In the genomic region with DNA sequence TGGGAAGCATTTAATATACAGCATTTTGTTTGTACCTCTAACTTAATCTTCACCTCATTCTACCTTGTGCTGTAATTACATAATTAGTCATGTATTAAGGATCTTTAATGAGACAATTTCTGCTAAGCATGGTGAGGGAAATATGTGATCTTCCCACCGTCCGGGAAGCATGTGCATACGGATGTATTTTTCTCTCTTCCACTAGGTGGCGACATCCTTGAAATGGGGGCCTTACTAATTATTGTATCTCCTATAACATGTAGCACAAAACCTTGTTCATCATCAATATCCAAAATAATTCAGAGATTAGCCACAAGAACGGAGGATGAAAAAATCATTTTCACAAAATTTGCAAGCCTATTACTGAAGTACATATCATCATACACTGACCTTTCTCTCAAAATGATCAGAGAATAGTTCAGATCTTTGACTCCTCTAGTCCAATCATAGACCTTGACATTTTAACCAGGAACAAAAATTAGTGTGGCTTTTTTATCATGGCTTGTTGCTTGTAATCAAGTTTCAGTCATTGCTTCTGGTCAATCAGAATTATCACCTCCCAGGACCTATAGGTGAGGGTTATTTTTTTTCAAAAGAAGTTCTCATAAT, we compare ENCODE assay signal across 7 cellular contexts.
DNase-seq lines count a peak whose midpoint lies in the region; ATAC-seq and TF ChIP-seq lines count a peak whose summit lies in the region.

No MANE protein-coding gene starts in this region.

- H3K4me1 Mint-ChIP-seq in progenitor cell of endocrine pancreas (ENCODE audit: low read depth) = no peaks in the 10 kb centered on the region

- peak; percentile 39 for DNase-seq in DMS53 (lab: John Stamatoyannopoulos, UW)
- peak; percentile 35 for DNase-seq in SK-N-DZ (ENCODE audit: low spot score)
- peak; percentile 49 for DNase-seq in fibroblast of pulmonary artery (ENCODE audit: low read depth)
- no peak for DNase-seq in progenitor cell of endocrine pancreas (ENCODE audit: low spot score, unreplicated experiment)

- no peaks in the 10 kb centered on the region for H3K9me3 Mint-ChIP-seq in progenitor cell of endocrine pancreas (ENCODE audit: low read depth)

- no peak overlapping the region for H3K4me3 Mint-ChIP-seq in progenitor cell of endocrine pancreas (ENCODE audit: low read depth)

- no peaks in the 10 kb centered on the region for H3K36me3 Mint-ChIP-seq in progenitor cell of endocrine pancreas (ENCODE audit: insufficient read depth)

- ATAC-seq in GM18907 (IDR thresholded peaks at IDR 0.05; ENCODE audit: unreplicated experiment) = peak; percentile 84
- ATAC-seq in HG03460 (IDR thresholded peaks at IDR 0.05; ENCODE audit: unreplicated experiment) = peak; percentile 73
- ATAC-seq in GM21737 (IDR thresholded peaks at IDR 0.05; ENCODE audit: unreplicated experiment) = no peak

- H3K4me3 ChIP-seq in fibroblast of pulmonary artery (replicated peaks; ENCODE audit: low read depth, low read length) = no peak overlapping the region

- no peaks in the 10 kb centered on the region for H3K27me3 Mint-ChIP-seq in progenitor cell of endocrine pancreas

- H3K27ac Mint-ChIP-seq in progenitor cell of endocrine pancreas = no peak overlapping the region

- TF ChIP-seq CTCF in fibroblast of pulmonary artery (IDR thresholded peaks at IDR 0.05; ENCODE audit: low read length, missing control alignments) (peak; percentile 84), progenitor cell of endocrine pancreas (IDR thresholded peaks at IDR 0.05; ENCODE audit: unreplicated experiment) (peak; percentile 83)
